In the genomic region with DNA sequence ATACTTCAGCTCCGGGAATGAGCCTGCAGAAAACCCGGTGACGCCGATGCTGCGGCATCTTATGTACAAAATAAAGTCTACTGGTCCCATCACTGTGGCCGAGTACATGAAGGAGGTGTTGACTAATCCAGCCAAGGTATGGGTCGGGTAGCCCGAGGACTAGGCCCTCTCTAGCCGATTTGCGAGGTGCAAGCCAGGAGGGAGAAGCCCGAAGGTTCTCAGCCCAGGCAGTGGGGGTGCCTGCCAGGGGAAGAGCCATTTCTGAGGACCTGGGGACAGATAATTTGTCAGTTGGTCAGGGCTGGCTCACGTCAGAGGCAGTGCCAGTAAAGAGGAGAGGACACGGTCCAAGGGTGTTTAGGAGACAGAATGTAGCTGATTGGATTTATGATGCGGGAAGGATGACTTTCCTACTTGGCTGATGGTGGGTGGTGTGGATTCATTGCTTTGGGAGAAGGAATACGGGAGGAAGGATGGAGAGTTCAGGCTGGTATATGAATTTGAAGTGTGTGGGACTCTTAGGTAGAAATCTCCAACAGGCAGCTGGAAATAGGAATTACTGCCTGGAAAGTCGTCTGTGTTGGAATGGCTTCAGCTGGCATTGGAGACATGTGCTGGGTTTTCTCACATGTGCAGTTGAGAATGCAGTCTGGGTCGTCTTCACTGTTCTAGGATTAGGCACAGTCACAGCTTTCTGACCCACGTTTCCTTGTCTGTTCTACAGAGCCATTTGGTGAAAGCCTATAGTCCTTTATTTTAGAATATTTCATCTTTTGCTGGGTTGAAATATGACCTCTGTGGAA, we compare ENCODE assay signal across 8 cellular contexts. TPM values are rescaled to one million over a fixed set of nuclear protein-coding genes. Genes with fewer than 3 reads are reported as not detected.
A peak's percentile ranks its signal among the peaks of the same experiment; 100 is the strongest.
DNase-seq lines count a peak whose midpoint lies in the region; ATAC-seq and TF ChIP-seq lines count a peak whose summit lies in the region.

No MANE protein-coding gene starts in this region.

- WGBS in liver, result 19% methylated on average over 18 of the region's 18 CpGs
- 20 to 22% methylated on average over 16 to 18 of the region's 18 CpGs for WGBS in upper lobe of left lung, 2 donors

- ATAC-seq in activated T-cell treated with anti-CD3 and anti-CD28 coated beads, Interleukin-2, amount 50 U/mL, for 72 hours (replicated peaks in 1 of 2), result peak; percentile 13 to 17
- peak; percentile 19 to 46 for ATAC-seq in upper lobe of left lung (ENCODE audit: low FRiP score in 2 of 2)
- ATAC-seq in GM19463 (IDR thresholded peaks at IDR 0.05; ENCODE audit: unreplicated experiment), result no peak

- no peaks in the 10 kb centered on the region for H3K27me3 ChIP-seq in Loucy (ENCODE audit: insufficient read depth, low read length, poor library complexity, severe bottlenecking)
- H3K27me3 ChIP-seq in liver (ENCODE audit: control insufficient read depth in 4 of 4, insufficient read depth in 4 of 4, low read length in 3 of 4), result no peaks in the 10 kb centered on the region
- no peaks in the 10 kb centered on the region for H3K27me3 ChIP-seq in upper lobe of left lung

- H3K4me3 ChIP-seq in Loucy (ENCODE audit: low read length, poor library complexity, severe bottlenecking) (peak overlapping the region; percentile 87), liver (ENCODE audit: low read depth in 1 of 3, low read length in 3 of 3) (peak overlapping the region; percentile 75 to 97 (median 95)), upper lobe of left lung (peak overlapping the region; percentile 69 to 96 (median 81))

- peaks cover 0 to 2% of the 10 kb centered on the region in 2 donors for H3K9me3 Mint-ChIP-seq in activated T-cell treated with anti-CD3 and anti-CD28 coated beads, Interleukin-2, amount 50 U/mL, for 72 hours

- H3K4me1 Mint-ChIP-seq in activated T-cell treated with anti-CD3 and anti-CD28 coated beads, Interleukin-2, amount 50 U/mL, for 72 hours (ENCODE audit: low read depth), result peaks cover 15% of the 10 kb centered on the region

- H3K4me3 Mint-ChIP-seq in activated T-cell treated with anti-CD3 and anti-CD28 coated beads, Interleukin-2, amount 50 U/mL, for 72 hours, result no peak overlapping the region

- H3K36me3 Mint-ChIP-seq in activated T-cell treated with anti-CD3 and anti-CD28 coated beads, Interleukin-2, amount 50 U/mL, for 72 hours (ENCODE audit: insufficient read depth in 2 of 2), result peaks cover 8 to 31% of the 10 kb centered on the region in 2 donors

- H3K27me3 Mint-ChIP-seq in activated T-cell treated with anti-CD3 and anti-CD28 coated beads, Interleukin-2, amount 50 U/mL, for 72 hours (ENCODE audit: low read depth), result no peaks in the 10 kb centered on the region

- H4K20me1 ChIP-seq in Loucy (ENCODE audit: insufficient read depth, low read length, poor library complexity, severe bottlenecking), result peaks cover 39% of the 10 kb centered on the region

- peaks cover 79% of the 10 kb centered on the region for H3K79me2 ChIP-seq in Loucy (ENCODE audit: insufficient read depth, low read length)

- no peak for TF ChIP-seq POLR2A in upper lobe of left lung (IDR thresholded peaks at IDR 0.05)

- H3K36me3 ChIP-seq in Loucy (ENCODE audit: insufficient read depth, low read length) (peaks cover 12% of the 10 kb centered on the region; the same call in 1 of the 2 replicates), liver (ENCODE audit: control insufficient read depth in 4 of 4, insufficient read depth in 3 of 4, low read depth in 1 of 4, low read length in 3 of 4) (peaks cover 0 to 12% (median 10%) of the 10 kb centered on the region in 4 donors), upper lobe of left lung (peaks cover 0 to 34% (median 8%) of the 10 kb centered on the region in 4 donors)

- H3K27ac ChIP-seq in liver (ENCODE audit: low read depth in 1 of 2, low read length in 2 of 2) (peak overlapping the region; percentile 78 to 91), upper lobe of left lung (peak overlapping the region; percentile 91 to 98 (median 96))

- TF ChIP-seq RAD21 in liver (IDR thresholded peaks at IDR 0.05), result no peak

- H3K4me1 ChIP-seq in Loucy (ENCODE audit: insufficient read depth, low read length, poor library complexity, severe bottlenecking) (peaks cover 53% of the 10 kb centered on the region), liver (ENCODE audit: control insufficient read depth in 4 of 4, insufficient read depth in 4 of 4, low read length in 3 of 4) (peaks cover 12 to 26% (median 20%) of the 10 kb centered on the region in 4 donors), upper lobe of left lung (peaks cover 25 to 29% (median 27%) of the 10 kb centered on the region in 4 donors)

- no peak for TF ChIP-seq EP300 in upper lobe of left lung (IDR thresholded peaks at IDR 0.05)

- no peak for TF ChIP-seq CTCF in Loucy (conservative IDR thresholded peaks at IDR 0.05; ENCODE audit: low read length)
- TF ChIP-seq CTCF in liver (IDR thresholded peaks at IDR 0.05; ENCODE audit: low read depth, low read length, missing input control), result no peak
- TF ChIP-seq CTCF in upper lobe of left lung (IDR thresholded peaks at IDR 0.05), result no peak

- H3K9ac ChIP-seq in Loucy (ENCODE audit: low read depth, low read length, poor library complexity, severe bottlenecking) (peak overlapping the region; percentile 87), liver (ENCODE audit: low read depth in 1 of 2, low read length in 2 of 2) (peak overlapping the region; percentile 91 to 92)

- H3K9me3 ChIP-seq in Loucy (ENCODE audit: insufficient read depth, low read depth, low read length) (no peaks in the 10 kb centered on the region), liver (ENCODE audit: control insufficient read depth in 4 of 4, low read length in 3 of 4) (no peaks in the 10 kb centered on the region), upper lobe of left lung (no peaks in the 10 kb centered on the region)

- peak in 1 of 2 donors; percentile 10 for DNase-seq in activated T-cell treated with anti-CD3 and anti-CD28 coated beads, Interleukin-2, amount 50 U/mL, for 72 hours
- no peak for DNase-seq in activated T-cell treated with anti-CD3 and anti-CD28 coated beads for 4 hours
- peak; percentile 22 for DNase-seq in cerebellar cortex (ENCODE audit: low spot score)
- peak in 1 of 2 donors; percentile 27 for DNase-seq in upper lobe of left lung
- no peak for DNase-seq in kidney glomerular epithelial cell (lab: John Stamatoyannopoulos, UW)

- H2AFZ ChIP-seq in Loucy (ENCODE audit: low read length), result peak overlapping the region; percentile 99

- no peaks in the 10 kb centered on the region for H3K9me2 ChIP-seq in Loucy (replicated peaks; ENCODE audit: low read depth, low read length)

- no peaks in the 10 kb centered on the region for H3F3A ChIP-seq in Loucy (ENCODE audit: low read depth)

- H3K27ac Mint-ChIP-seq in activated T-cell treated with anti-CD3 and anti-CD28 coated beads, Interleukin-2, amount 50 U/mL, for 72 hours, result no peak overlapping the region

- H3K4me2 ChIP-seq in Loucy (ENCODE audit: low read depth, low read length, poor library complexity, severe bottlenecking), result peak overlapping the region; percentile 84

TF ChIP-seq in liver, 16 proteins besides CTCF, POLR2A, EP300 and RAD21:
- TF ChIP-seq REST (IDR thresholded peaks at IDR 0.05) (no peak), FOXA2 (IDR thresholded peaks at IDR 0.05) (no peak), GABPA (IDR thresholded peaks at IDR 0.05 in 1 of 2, conservative IDR thresholded peaks at IDR 0.05 in 1 of 2) (no peak), EGR1 (IDR thresholded peaks at IDR 0.05; ENCODE audit: low read depth in 2 of 2) (no peak)
- TF ChIP-seq, protein P1, sequence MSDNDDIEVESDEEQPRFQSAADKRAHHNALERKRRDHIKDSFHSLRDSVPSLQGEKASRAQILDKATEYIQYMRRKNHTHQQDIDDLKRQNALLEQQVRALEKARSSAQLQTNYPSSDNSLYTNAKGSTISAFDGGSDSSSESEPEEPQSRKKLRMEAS (IDR thresholded peaks at IDR 0.05), result no peak

RNA-seq across cellular contexts. Expression of gene NDUFAF7, which starts 0.9 kb away (rescaled TPM):
- total RNA-seq in activated T-cell treated with anti-CD3 and anti-CD28 coated beads, Interleukin-2, amount 50 U/mL, for 72 hours, result 10 to 100 TPM; 30.6 to 33.4 TPM
- 10 to 100 TPM in 1 of 2 donors, 1 to 10 TPM in 1; 9.9 to 13.6 TPM for total RNA-seq in liver
- 10 to 100 TPM in 1 of 2 donors, 1 to 10 TPM in 1; 8.7 to 12.7 TPM for polyA plus RNA-seq in liver
- 10 to 100 TPM in 5 of 6 donors, 1 to 10 TPM in 1; 7.4 to 30.4 (median 15.7) TPM for total RNA-seq in upper lobe of left lung

RNA-seq across cellular contexts. Expression of gene CEBPZ, which starts 0.9 kb away (rescaled TPM):
- 10 to 100 TPM; 52.6 to 67.7 TPM for total RNA-seq in activated T-cell treated with anti-CD3 and anti-CD28 coated beads, Interleukin-2, amount 50 U/mL, for 72 hours
- total RNA-seq in liver (10 to 100 TPM; 19.1 to 25.6 TPM), upper lobe of left lung (10 to 100 TPM; 13.5 to 58.7 (median 42.5) TPM)
- 10 to 100 TPM; 15.7 to 20.7 TPM for polyA plus RNA-seq in liver

RNA-seq across cellular contexts. Expression of gene CEBPZOS, which starts 36.0 kb away (rescaled TPM):
- 10 to 100 TPM; 34.0 to 39.7 TPM for total RNA-seq in activated T-cell treated with anti-CD3 and anti-CD28 coated beads, Interleukin-2, amount 50 U/mL, for 72 hours
- total RNA-seq in liver (10 to 100 TPM; 10.2 to 16.8 TPM), upper lobe of left lung (10 to 100 TPM in 5 of 6 donors, 1 to 10 TPM in 1; 6.9 to 32.3 (median 26.9) TPM)
- 10 to 100 TPM in 1 of 2 donors, 1 to 10 TPM in 1; 9.1 to 22.9 TPM for polyA plus RNA-seq in liver

RNA-seq across cellular contexts. Expression of gene SULT6B1, which starts 43.9 kb away (rescaled TPM):
- not detected for total RNA-seq in activated T-cell treated with anti-CD3 and anti-CD28 coated beads, Interleukin-2, amount 50 U/mL, for 72 hours
- total RNA-seq in liver (not detected), upper lobe of left lung (not detected)
- polyA plus RNA-seq in liver, result not detected
